In the genomic region with DNA sequence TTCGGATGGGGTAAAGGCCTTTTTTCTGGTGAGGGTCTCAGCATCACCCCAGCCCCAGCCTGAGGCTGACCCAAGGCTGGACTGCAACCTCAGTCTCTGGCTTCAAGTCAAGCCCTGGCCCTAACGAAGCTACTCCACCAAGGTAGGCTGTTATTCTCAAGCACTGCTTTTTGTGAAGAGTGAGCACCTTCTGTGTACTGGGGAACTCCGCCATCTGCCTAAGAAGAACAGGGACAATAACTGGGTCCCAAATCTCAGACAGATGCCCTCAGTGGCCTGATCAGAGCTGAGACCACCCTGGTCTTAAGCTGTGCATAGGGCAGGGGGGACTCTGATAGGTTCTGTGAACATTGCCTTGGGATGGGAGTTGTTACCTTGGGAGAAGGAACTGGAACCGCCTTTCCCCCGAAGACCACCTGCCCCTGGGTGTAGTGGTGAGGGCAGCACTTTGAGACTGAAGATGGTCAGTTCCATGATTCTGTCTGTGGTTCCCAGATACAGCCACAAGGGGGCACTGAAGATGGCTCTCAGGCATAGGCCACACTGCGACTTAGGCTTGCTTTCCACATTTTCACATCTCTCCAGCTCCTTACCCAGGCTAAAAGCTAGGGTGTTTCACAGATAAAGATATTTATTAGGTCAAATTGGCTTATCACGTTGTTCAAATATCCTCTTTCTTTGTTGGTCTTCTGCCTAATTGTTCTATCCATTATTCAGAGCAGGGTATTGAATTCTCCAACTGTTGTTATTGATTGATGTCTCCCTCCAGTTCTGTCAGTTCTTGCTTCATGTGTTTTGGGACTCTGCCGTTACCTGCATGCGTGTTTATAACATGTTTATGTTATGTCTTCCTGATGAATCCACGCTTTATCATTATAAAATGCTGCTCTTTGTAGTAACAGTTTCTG, we compare ENCODE assay signal across 8 cellular contexts. TPM values are rescaled to one million over a fixed set of nuclear protein-coding genes. Genes with fewer than 3 reads are reported as not detected.
DNase-seq lines count a peak whose midpoint lies in the region; ATAC-seq and TF ChIP-seq lines count a peak whose summit lies in the region.

No MANE protein-coding gene starts in this region.

- H3K9me3 ChIP-seq in lung (ENCODE audit: control insufficient read depth in 2 of 2, insufficient read depth in 1 of 2, low read length in 1 of 2): no peaks in the 10 kb centered on the region

- H3K4me3 ChIP-seq in lung: no peak overlapping the region

- no peak overlapping the region for H3K27ac ChIP-seq in lung (ENCODE audit: low read depth in 1 of 2, low read length in 1 of 2)

- no peaks in the 10 kb centered on the region for H3K4me1 ChIP-seq in lung (ENCODE audit: control insufficient read depth in 2 of 2, insufficient read depth in 2 of 2, low read length in 2 of 2)

- peak; percentile 91 for TF ChIP-seq CTCF in lung (IDR thresholded peaks at IDR 0.05; ENCODE audit: control extremely low read depth, extremely low read depth)

- DNase-seq in NCI-H187 (lab: John Stamatoyannopoulos, UW): peak; percentile 10 to 11
- DNase-seq in NCI-H187 treated with DMSO at 0.1 percent for 48 hours (lab: John Stamatoyannopoulos, UW): no peak
- DNase-seq in NCI-H748 (lab: John Stamatoyannopoulos, UW; ENCODE audit: unreplicated experiment): peak; percentile 64
- peak; percentile 62 to 65 for DNase-seq in activated CD4-positive, alpha-beta T cell treated with anti-CD3 and anti-CD28 coated beads, Interleukin-2, amount 50 U/mL, for 4 hours
- peak; percentile 61 to 78 for DNase-seq in dermis microvascular lymphatic vessel endothelial cell (ENCODE audit: low read depth in 2 of 2)
- DNase-seq in lung (ENCODE audit: low spot score): peak; percentile 78
- peak; percentile 64 for DNase-seq in stimulated activated CD8-positive, alpha-beta memory T cell treated with anti-CD3 and anti-CD28 coated beads, Interleukin-15, amount 100 ng/mL, for 1 hour (ENCODE audit: low read depth)

- ATAC-seq in HG03060 (IDR thresholded peaks at IDR 0.05; ENCODE audit: low read depth, unreplicated experiment) (peak; percentile 53), lung (ENCODE audit: insufficient read depth, low FRiP score) (peak; percentile 79)

- whole genome bisulfite sequencing in lung, 2 donors: 44 to 53% methylated on average over 10 of the region's 10 CpGs

- H3K27me3 ChIP-seq in lung (ENCODE audit: control insufficient read depth, insufficient read depth): no peaks in the 10 kb centered on the region

- H3K36me3 ChIP-seq in lung (ENCODE audit: control insufficient read depth in 2 of 2, insufficient read depth in 2 of 2, low read length in 2 of 2): no peaks in the 10 kb centered on the region

RNA-seq across cellular contexts. Expression of a gene that starts 11.8 kb away (rescaled TPM):
- 49.0 and 52.2 TPM in 2 replicates for total RNA-seq in dermis microvascular lymphatic vessel endothelial cell
- 10 to 100 TPM; 23.4 to 53.2 TPM for total RNA-seq in lung
- polyA plus RNA-seq in lung: 10 to 100 TPM in 1 of 2 donors, 1 to 10 TPM in 1; 8.7 to 13.2 TPM

RNA-seq across cellular contexts. Expression of a gene that starts 34.6 kb away (rescaled TPM):
- total RNA-seq in dermis microvascular lymphatic vessel endothelial cell (1.3 TPM in 2 replicates), lung (10 to 100 TPM in 1 of 2 donors, 1 to 10 TPM in 1; 5.7 to 11.1 TPM)
- polyA plus RNA-seq in lung: 10 to 100 TPM in 1 of 2 donors, 1 to 10 TPM in 1; 4.2 to 54.0 TPM
